ENCODE assay signal across 10 cellular contexts in the genomic region with DNA sequence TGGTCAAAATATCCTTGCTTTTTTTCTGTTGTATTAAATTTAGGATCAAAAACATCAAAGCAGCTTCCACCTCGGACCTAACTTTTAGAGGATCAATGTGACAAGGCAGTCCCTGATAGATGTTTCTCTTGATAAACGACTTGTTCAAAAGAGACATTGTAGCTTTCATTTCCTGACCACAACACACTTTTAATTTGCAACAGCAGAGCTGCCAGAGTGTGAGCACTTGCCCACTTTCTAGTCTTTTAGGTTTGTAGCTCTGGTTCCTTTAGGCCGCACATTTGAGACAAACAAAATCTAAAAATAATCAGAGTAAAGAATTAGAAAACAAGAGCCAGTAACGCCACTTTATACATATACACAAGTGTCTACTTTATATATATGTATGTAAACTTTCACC. TPM values are rescaled to one million over a fixed set of nuclear protein-coding genes. Genes with fewer than 3 reads are reported as not detected.
DNase-seq lines count a peak whose midpoint lies in the region; TF ChIP-seq lines count a peak whose summit lies in the region.
"Had no signal": no experiment of that assay in that cellular context is flagged by ENCODE, and none has a peak within 500 bp of the region (broad histone marks: within the 10 kb centered on the region; RNA-seq: fewer than 3 reads in every experiment).

No MANE protein-coding gene starts in this region.

- H3K4me3 ChIP-seq in right atrium auricular region: peak overlapping the region; percentile 62 to 66
- H3K4me3 ChIP-seq in endodermal cell (ENCODE audit: low read length): no peak overlapping the region
- H3K4me3 ChIP-seq in neural progenitor cell: peak overlapping the region; percentile 92
- H3K4me3 ChIP-seq in A673 (ENCODE audit: low read depth, low read length, poor library complexity, severe bottlenecking): no peak overlapping the region

- no peaks in the 10 kb centered on the region for H3K9me3 ChIP-seq in right atrium auricular region
- H3K9me3 ChIP-seq in endodermal cell (ENCODE audit: control insufficient read depth, low read length): no peaks in the 10 kb centered on the region
- H3K9me3 ChIP-seq in neural progenitor cell (ENCODE audit: low read depth): no peaks in the 10 kb centered on the region
- no peaks in the 10 kb centered on the region for H3K9me3 ChIP-seq in A673 (ENCODE audit: low read depth, low read length, poor library complexity, severe bottlenecking)

- H3K4me1 ChIP-seq in right atrium auricular region (peaks cover 0 to 28% of the 10 kb centered on the region in 2 donors), endodermal cell (ENCODE audit: control insufficient read depth, insufficient read depth, low read length) (peaks cover 6% of the 10 kb centered on the region), neural progenitor cell (peaks cover 57% of the 10 kb centered on the region), A673 (ENCODE audit: insufficient read depth, low read length, poor library complexity, severe bottlenecking) (no peaks in the 10 kb centered on the region)

- H3K4me1 Mint-ChIP-seq in endodermal cell: peaks cover 24% of the 10 kb centered on the region
- H3K4me1 Mint-ChIP-seq in neural progenitor cell: peaks cover 42% of the 10 kb centered on the region
- no peaks in the 10 kb centered on the region for H3K4me1 Mint-ChIP-seq in immature natural killer cell

- H3K4me3 Mint-ChIP-seq in endodermal cell (no peak overlapping the region), neural progenitor cell (peak overlapping the region; percentile 94), immature natural killer cell (no peak overlapping the region)
- H3K4me3 Mint-ChIP-seq: activated CD4-positive, alpha-beta T cell treated with anti-CD3 and anti-CD28 coated beads, Interleukin-2, amount 10 ng/mL, durations not matched to agents 7 days and 5 days had no signal

- no peak for TF ChIP-seq CTCF in right atrium auricular region (IDR thresholded peaks at IDR 0.05)
- no peak for TF ChIP-seq CTCF in endodermal cell (conservative IDR thresholded peaks at IDR 0.05)
- no peak for TF ChIP-seq CTCF in neural progenitor cell (IDR thresholded peaks at IDR 0.05)
- TF ChIP-seq CTCF in A673 (conservative IDR thresholded peaks at IDR 0.05; ENCODE audit: low read depth, low read length): no peak

- H3K36me3 ChIP-seq in right atrium auricular region (no peaks in the 10 kb centered on the region), endodermal cell (ENCODE audit: control insufficient read depth, insufficient read depth, low read length) (no peaks in the 10 kb centered on the region), neural progenitor cell (no peaks in the 10 kb centered on the region), A673 (ENCODE audit: insufficient read depth, low read length, poor library complexity, severe bottlenecking) (no peaks in the 10 kb centered on the region)

- peak overlapping the region; percentile 94 to 95 for H3K27ac ChIP-seq in right atrium auricular region
- peak overlapping the region; percentile 71 for H3K27ac ChIP-seq in endodermal cell (ENCODE audit: low read depth, low read length)
- H3K27ac ChIP-seq in neural progenitor cell: peak overlapping the region; percentile 36
- no peak overlapping the region for H3K27ac ChIP-seq in A673 (ENCODE audit: low read depth, low read length, poor library complexity, severe bottlenecking)

- 63 to 80% methylated on average over 2 to 4 of the region's 4 CpGs for WGBS in endodermal cell (ENCODE audit: insufficient coverage in 1 of 2, insufficient read length in 1 of 2), 2 experiments

- peaks cover 1% of the 10 kb centered on the region for H3K27me3 Mint-ChIP-seq in endodermal cell (ENCODE audit: insufficient read depth)
- peaks cover 2% of the 10 kb centered on the region for H3K27me3 Mint-ChIP-seq in neural progenitor cell (ENCODE audit: insufficient read depth, low read depth)
- peaks cover 2 to 15% (median 7%) of the 10 kb centered on the region in 3 donors for H3K27me3 Mint-ChIP-seq in immature natural killer cell (ENCODE audit: low read depth in 3 of 3)

- no peaks in the 10 kb centered on the region for H3K36me3 Mint-ChIP-seq in endodermal cell (ENCODE audit: low read depth)
- H3K36me3 Mint-ChIP-seq in neural progenitor cell: peaks cover 5% of the 10 kb centered on the region
- peaks cover 0 to 4% (median 3%) of the 10 kb centered on the region in 3 donors for H3K36me3 Mint-ChIP-seq in immature natural killer cell

- H3K9me3 Mint-ChIP-seq in endodermal cell: no peaks in the 10 kb centered on the region
- no peaks in the 10 kb centered on the region for H3K9me3 Mint-ChIP-seq in neural progenitor cell
- H3K9me3 Mint-ChIP-seq in immature natural killer cell: peaks cover 0 to 38% (median 17%) of the 10 kb centered on the region in 6 donors
- H3K9me3 Mint-ChIP-seq: activated CD4-positive, alpha-beta T cell treated with anti-CD3 and anti-CD28 coated beads, Interleukin-2, amount 10 ng/mL, durations not matched to agents 7 days and 5 days had no signal

- H3K27ac Mint-ChIP-seq in endodermal cell (peak overlapping the region; percentile 2), neural progenitor cell (peak overlapping the region; percentile 67), immature natural killer cell (no peak overlapping the region)
- H3K27ac Mint-ChIP-seq: activated CD4-positive, alpha-beta T cell treated with anti-CD3 and anti-CD28 coated beads, Interleukin-2, amount 10 ng/mL, durations not matched to agents 7 days and 5 days had no signal

- H3K27me3 ChIP-seq in right atrium auricular region: no peaks in the 10 kb centered on the region
- H3K27me3 ChIP-seq in endodermal cell (ENCODE audit: control insufficient read depth, insufficient read depth, low read length, poor library complexity, severe bottlenecking): peaks cover 8% of the 10 kb centered on the region
- no peaks in the 10 kb centered on the region for H3K27me3 ChIP-seq in neural progenitor cell
- peaks cover 74% of the 10 kb centered on the region for H3K27me3 ChIP-seq in A673 (replicated peaks; ENCODE audit: insufficient read depth, low read depth, low read length, poor library complexity)

- no peak for DNase-seq in right atrium auricular region (ENCODE audit: low spot score)
- no peak for DNase-seq in cardiac septum (ENCODE audit: low spot score)
- no peak for DNase-seq in endodermal cell
- DNase-seq in neural progenitor cell (ENCODE audit: low spot score): no peak
- no peak for DNase-seq in NCI-H1092 treated with DMSO at 0.1 percent for 48 hours (lab: John Stamatoyannopoulos, UW)
- DNase-seq in immature natural killer cell: no peak
- DNase-seq in NCI-H774 (lab: John Stamatoyannopoulos, UW): no peak
- DNase-seq in A673 (ENCODE audit: low spot score): no peak
- DNase-seq: activated CD4-positive, alpha-beta T cell treated with anti-CD3 and anti-CD28 coated beads, Interleukin-2, amount 10 ng/mL, durations not matched to agents 7 days and 5 days; NCI-H1048 had no signal

- peaks cover 26% of the 10 kb centered on the region for H3F3A ChIP-seq in neural progenitor cell (ENCODE audit: low read depth)

- POLR2A ChIA-PET in A673 (lab: Charles Lee; ENCODE audit: low non-redundant PET): no interaction called here

- intact Hi-C loops in cardiac septum (cut with DNase I): loop anchor here (5.0 to 10.0 kb wide), 2 partner anchors 65 to 128 kb away; no protein-coding TSS in a partner anchor
- intact Hi-C loops in A673 (cut with micrococcal nuclease; ENCODE audit: unreplicated experiment): no loop called here

- peaks cover 4% of the 10 kb centered on the region for H4K20me1 ChIP-seq in neural progenitor cell (ENCODE audit: low read depth)

- no peak overlapping the region for H2AFZ ChIP-seq in neural progenitor cell (replicated peaks)

- peak overlapping the region; percentile 95 for H3K4me2 ChIP-seq in neural progenitor cell

- H3K9ac ChIP-seq in endodermal cell (ENCODE audit: extremely low read depth, low read length, poor library complexity, severe bottlenecking) (no peak overlapping the region), neural progenitor cell (peak overlapping the region; percentile 24)

- no TSS peak for BruUV-seq in A673 (replicated peaks; lab: Mats Ljungman, UMichigan)

- CTCF ChIA-PET in A673 (lab: Charles Lee): no interaction called here

- H3K79me2 ChIP-seq in neural progenitor cell (ENCODE audit: low read depth): peaks cover 80% of the 10 kb centered on the region

RNA-seq across cellular contexts. Expression of a gene that starts 3.1 kb away (rescaled TPM):
- total RNA-seq in right atrium auricular region: 1 to 10 TPM; 8.9 to 9.8 TPM
- total RNA-seq in cardiac septum: 16.4 TPM
- total RNA-seq in endodermal cell: 10 to 100 TPM; 18.6 to 20.5 TPM
- polyA plus RNA-seq in endodermal cell (2013, experiment 1 of 2): 28.1 TPM
- 27.9 TPM for polyA plus RNA-seq in endodermal cell (2013, experiment 2 of 2)
- 27.7 and 41.1 TPM in 2 replicates for total RNA-seq in neural progenitor cell (ENCODE audit: low replicate concordance)
- not detected for polyA plus RNA-seq in immature natural killer cell
- 0.22 and 0.24 TPM in 2 replicates for total RNA-seq in A673 (2021)
- total RNA-seq: activated CD4-positive, alpha-beta T cell treated with anti-CD3 and anti-CD28 coated beads, Interleukin-2, amount 10 ng/mL, durations not matched to agents 7 days and 5 days had no signal

Comparison
In these comparisons a context has a peak if more than half of its experiments do, and no peak if none do; other contexts are left out.
1. H3K4me3 ChIP-seq: peak in right atrium auricular region (2 of 2) and neural progenitor cell (single experiment); none in endodermal cell (single experiment) and A673 (single experiment).
2. H3K27ac Mint-ChIP-seq: peak in endodermal cell (single experiment) and neural progenitor cell (single experiment); none in immature natural killer cell (0 of 6).